1 cellular context compared by ENCODE assay signal in the genomic region with DNA sequence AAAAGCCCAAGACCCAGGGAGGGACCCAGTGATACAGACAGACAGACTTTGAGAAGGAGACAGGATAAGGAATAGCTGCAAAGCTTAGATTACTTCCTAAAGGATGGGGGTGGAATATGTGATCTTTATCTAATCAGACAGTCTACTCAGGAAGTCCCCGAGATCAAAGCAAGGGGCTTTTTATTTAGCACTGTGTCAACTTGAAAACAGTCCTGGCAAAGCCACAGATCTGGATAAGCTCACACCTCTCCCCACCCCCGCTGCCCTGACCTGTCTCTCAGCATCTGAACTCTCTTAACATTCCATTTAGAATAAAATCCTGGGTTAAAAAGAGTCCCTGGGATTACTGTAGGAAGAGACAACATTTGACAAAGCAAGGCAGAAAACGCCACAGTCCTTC.
A peak's percentile ranks its signal among the peaks of the same experiment; 100 is the strongest.
TF ChIP-seq lines count a peak whose summit lies in the region.

No MANE protein-coding gene starts in this region.

TF ChIP-seq in HepG2, 621 proteins besides CTCF, POLR2A, EP300 and RAD21 (continued from another document):
- TF ChIP-seq, protein P1, sequence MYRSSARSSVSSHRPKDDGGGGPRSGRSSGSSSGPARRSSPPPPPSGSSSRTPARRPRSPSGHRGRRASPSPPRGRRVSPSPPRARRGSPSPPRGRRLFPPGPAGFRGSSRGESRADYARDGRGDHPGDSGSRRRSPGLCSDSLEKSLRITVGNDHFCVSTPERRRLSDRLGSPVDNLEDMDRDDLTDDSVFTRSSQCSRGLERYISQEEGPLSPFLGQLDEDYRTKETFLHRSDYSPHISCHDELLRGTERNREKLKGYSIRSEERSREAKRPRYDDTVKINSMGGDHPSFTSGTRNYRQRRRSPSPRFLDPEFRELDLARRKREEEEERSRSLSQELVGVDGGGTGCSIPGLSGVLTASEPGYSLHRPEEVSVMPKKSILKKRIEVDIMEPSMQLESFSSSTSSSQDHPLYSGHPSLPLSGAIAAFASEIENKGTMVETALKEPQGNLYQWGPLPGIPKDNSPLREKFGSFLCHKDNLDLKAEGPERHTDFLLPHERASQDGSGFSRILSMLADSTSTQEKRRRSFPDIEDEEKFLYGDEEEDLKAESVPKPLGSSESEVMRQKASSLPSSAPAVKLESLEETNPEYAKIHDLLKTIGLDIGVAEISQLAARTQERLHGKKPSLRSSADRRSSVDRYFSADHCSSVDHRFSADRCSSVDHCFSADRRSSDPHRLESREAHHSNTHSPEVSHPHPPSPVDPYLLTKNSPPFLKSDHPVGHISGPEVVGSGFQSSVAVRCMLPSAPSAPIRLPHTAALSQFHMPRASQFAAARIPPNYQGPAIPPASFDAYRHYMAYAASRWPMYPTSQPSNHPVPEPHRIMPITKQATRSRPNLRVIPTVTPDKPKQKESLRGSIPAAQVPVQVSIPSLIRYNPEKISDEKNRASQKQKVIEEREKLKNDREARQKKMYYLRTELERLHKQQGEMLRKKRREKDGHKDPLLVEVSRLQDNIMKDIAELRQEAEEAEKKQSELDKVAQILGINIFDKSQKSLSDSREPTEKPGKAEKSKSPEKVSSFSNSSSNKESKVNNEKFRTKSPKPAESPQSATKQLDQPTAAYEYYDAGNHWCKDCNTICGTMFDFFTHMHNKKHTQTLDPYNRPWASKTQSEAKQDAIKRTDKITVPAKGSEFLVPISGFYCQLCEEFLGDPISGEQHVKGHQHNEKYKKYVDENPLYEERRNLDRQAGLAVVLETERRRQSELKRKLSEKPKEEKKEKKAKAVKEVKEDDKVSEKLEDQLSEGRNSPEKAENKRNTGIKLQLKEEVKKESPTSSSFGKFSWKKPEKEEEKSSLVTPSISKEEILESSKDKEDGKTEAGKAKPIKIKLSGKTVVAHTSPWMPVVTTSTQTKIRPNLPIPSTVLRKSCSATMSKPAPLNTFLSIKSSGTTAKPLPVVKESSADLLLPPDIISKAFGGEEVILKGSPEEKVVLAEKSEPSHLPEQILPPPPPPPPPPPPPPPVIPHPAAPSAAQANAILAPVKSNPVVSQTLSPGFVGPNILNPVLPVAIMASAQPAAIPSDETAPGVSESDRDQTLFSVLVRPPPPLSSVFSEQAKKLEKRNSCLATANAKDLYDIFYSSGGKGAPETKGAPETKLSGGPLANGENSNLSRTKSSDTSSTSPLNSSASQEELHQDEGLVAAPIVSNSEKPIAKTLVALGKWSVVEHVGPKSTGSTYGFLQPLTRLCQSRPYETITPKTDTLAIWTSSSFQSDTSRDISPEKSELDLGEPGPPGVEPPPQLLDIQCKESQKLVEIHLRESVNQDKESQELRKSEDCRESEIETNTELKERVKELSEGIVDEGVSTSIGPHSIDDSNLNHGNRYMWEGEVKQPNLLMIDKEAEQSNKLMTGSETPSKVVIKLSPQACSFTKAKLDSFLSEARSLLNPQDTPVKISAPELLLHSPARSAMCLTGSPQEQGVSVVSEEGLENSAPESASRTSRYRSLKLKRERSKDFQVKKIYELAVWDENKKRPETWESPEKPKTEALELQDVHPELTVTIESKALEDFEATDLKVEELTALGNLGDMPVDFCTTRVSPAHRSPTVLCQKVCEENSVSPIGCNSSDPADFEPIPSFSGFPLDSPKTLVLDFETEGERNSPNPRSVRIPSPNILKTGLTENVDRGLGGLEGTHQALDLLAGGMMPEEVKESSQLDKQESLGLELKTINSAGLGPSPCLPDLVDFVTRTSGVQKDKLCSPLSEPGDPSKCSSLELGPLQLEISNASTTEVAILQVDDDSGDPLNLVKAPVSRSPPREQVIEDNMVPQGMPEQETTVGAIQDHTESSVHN (CRISPR knock-in tag; IDR thresholded peaks at IDR 0.05) = no peak
- TF ChIP-seq ZNF543 (CRISPR knock-in tag; IDR thresholded peaks at IDR 0.05) (no peak), ZNF672 (CRISPR knock-in tag; IDR thresholded peaks at IDR 0.05) (no peak), SKI (IDR thresholded peaks at IDR 0.05; ENCODE audit: partially characterized antibody) (peak; percentile 9), ISL2 (CRISPR knock-in tag; IDR thresholded peaks at IDR 0.05) (0 out of 2 replicates have a peak, but pooled peaks have one; percentile 63), MIER2 (CRISPR knock-in tag; IDR thresholded peaks at IDR 0.05) (no peak), KAT8 (CRISPR knock-in tag; IDR thresholded peaks at IDR 0.05) (no peak), SRSF1 (optimal IDR thresholded peaks at IDR 0.05; ENCODE audit: low read depth, low read length) (no peak), NR2C2 (CRISPR knock-in tag; IDR thresholded peaks at IDR 0.05; ENCODE audit: borderline replicate concordance) (no peak), SOX13 (IDR thresholded peaks at IDR 0.05) (no peak), SOX13 (CRISPR knock-in tag; conservative IDR thresholded peaks at IDR 0.05 in 1 of 2, IDR thresholded peaks at IDR 0.05 in 1 of 2) (peak in 1 of 2 experiments; percentile 60; a peak in 2 of 4 replicates), HMG20A (CRISPR knock-in tag; IDR thresholded peaks at IDR 0.05; ENCODE audit: borderline replicate concordance) (no peak), ZNF441 (CRISPR knock-in tag; IDR thresholded peaks at IDR 0.05; ENCODE audit: borderline replicate concordance) (no peak), ZNF547 (CRISPR knock-in tag; IDR thresholded peaks at IDR 0.05) (no peak), HNRNPUL1 (IDR thresholded peaks at IDR 0.05; ENCODE audit: low read depth, low read length) (no peak), ZNF558 (CRISPR knock-in tag; IDR thresholded peaks at IDR 0.05; ENCODE audit: borderline replicate concordance) (no peak), ZNF468 (CRISPR knock-in tag; IDR thresholded peaks at IDR 0.05) (no peak), CC2D1A (CRISPR knock-in tag; IDR thresholded peaks at IDR 0.05) (no peak), TCF7 (IDR thresholded peaks at IDR 0.05; ENCODE audit: low read depth) (peak; percentile 79), ZNF501 (CRISPR knock-in tag; IDR thresholded peaks at IDR 0.05) (no peak), NR3C1 (CRISPR knock-in tag; IDR thresholded peaks at IDR 0.05) (no peak), ZIK1 (CRISPR knock-in tag; IDR thresholded peaks at IDR 0.05; ENCODE audit: borderline replicate concordance, low read depth) (no peak), RFXAP (CRISPR knock-in tag; IDR thresholded peaks at IDR 0.05; ENCODE audit: borderline replicate concordance) (no peak), KAT7 (CRISPR knock-in tag; IDR thresholded peaks at IDR 0.05; ENCODE audit: borderline replicate concordance) (no peak), PHF21A (CRISPR knock-in tag; IDR thresholded peaks at IDR 0.05) (no peak), ZNF569 (CRISPR knock-in tag; IDR thresholded peaks at IDR 0.05; ENCODE audit: borderline replicate concordance) (no peak), ZNF44 (CRISPR knock-in tag; IDR thresholded peaks at IDR 0.05) (no peak), NR2F6 (IDR thresholded peaks at IDR 0.05) (0 out of 2 replicates have a peak, but pooled peaks have one; percentile 37), NR2F6 (CRISPR knock-in tag; IDR thresholded peaks at IDR 0.05) (peak; percentile 31; the same call in 1 of the 2 replicates), ZNF577 (CRISPR knock-in tag; IDR thresholded peaks at IDR 0.05; ENCODE audit: borderline replicate concordance, low read depth) (no peak), HHEX (CRISPR knock-in tag; IDR thresholded peaks at IDR 0.05) (no peak), ZNF326 (CRISPR knock-in tag; IDR thresholded peaks at IDR 0.05; ENCODE audit: borderline replicate concordance) (no peak), ZNF607 (CRISPR knock-in tag; IDR thresholded peaks at IDR 0.05; ENCODE audit: borderline replicate concordance) (no peak), ZNF761 (CRISPR knock-in tag; conservative IDR thresholded peaks at IDR 0.05) (no peak), SMAD3 (CRISPR knock-in tag; IDR thresholded peaks at IDR 0.05) (no peak), IRX3 (CRISPR knock-in tag; IDR thresholded peaks at IDR 0.05; ENCODE audit: borderline replicate concordance, low read depth) (no peak), NFIB (CRISPR knock-in tag; IDR thresholded peaks at IDR 0.05; ENCODE audit: borderline replicate concordance) (no peak), SOX5 (CRISPR knock-in tag; IDR thresholded peaks at IDR 0.05; ENCODE audit: borderline replicate concordance) (peak; percentile 19; the same call in 1 of the 2 replicates)
- TF ChIP-seq, protein P2, sequence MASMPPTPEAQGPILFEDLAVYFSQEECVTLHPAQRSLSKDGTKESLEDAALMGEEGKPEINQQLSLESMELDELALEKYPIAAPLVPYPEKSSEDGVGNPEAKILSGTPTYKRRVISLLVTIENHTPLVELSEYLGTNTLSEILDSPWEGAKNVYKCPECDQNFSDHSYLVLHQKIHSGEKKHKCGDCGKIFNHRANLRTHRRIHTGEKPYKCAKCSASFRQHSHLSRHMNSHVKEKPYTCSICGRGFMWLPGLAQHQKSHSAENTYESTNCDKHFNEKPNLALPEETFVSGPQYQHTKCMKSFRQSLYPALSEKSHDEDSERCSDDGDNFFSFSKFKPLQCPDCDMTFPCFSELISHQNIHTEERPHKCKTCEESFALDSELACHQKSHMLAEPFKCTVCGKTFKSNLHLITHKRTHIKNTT (CRISPR knock-in tag; IDR thresholded peaks at IDR 0.05) = no peak
- TF ChIP-seq, protein P3, sequence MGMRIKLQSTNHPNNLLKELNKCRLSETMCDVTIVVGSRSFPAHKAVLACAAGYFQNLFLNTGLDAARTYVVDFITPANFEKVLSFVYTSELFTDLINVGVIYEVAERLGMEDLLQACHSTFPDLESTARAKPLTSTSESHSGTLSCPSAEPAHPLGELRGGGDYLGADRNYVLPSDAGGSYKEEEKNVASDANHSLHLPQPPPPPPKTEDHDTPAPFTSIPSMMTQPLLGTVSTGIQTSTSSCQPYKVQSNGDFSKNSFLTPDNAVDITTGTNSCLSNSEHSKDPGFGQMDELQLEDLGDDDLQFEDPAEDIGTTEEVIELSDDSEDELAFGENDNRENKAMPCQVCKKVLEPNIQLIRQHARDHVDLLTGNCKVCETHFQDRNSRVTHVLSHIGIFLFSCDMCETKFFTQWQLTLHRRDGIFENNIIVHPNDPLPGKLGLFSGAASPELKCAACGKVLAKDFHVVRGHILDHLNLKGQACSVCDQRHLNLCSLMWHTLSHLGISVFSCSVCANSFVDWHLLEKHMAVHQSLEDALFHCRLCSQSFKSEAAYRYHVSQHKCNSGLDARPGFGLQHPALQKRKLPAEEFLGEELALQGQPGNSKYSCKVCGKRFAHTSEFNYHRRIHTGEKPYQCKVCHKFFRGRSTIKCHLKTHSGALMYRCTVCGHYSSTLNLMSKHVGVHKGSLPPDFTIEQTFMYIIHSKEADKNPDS (CRISPR knock-in tag; IDR thresholded peaks at IDR 0.05) = no peak
- TF ChIP-seq, protein P4, sequence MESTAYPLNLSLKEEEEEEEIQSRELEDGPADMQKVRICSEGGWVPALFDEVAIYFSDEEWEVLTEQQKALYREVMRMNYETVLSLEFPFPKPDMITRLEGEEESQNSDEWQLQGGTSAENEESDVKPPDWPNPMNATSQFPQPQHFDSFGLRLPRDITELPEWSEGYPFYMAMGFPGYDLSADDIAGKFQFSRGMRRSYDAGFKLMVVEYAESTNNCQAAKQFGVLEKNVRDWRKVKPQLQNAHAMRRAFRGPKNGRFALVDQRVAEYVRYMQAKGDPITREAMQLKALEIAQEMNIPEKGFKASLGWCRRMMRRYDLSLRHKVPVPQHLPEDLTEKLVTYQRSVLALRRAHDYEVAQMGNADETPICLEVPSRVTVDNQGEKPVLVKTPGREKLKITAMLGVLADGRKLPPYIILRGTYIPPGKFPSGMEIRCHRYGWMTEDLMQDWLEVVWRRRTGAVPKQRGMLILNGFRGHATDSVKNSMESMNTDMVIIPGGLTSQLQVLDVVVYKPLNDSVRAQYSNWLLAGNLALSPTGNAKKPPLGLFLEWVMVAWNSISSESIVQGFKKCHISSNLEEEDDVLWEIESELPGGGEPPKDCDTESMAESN (CRISPR knock-in tag; conservative IDR thresholded peaks at IDR 0.05) = no peak
- TF ChIP-seq, protein P5, sequence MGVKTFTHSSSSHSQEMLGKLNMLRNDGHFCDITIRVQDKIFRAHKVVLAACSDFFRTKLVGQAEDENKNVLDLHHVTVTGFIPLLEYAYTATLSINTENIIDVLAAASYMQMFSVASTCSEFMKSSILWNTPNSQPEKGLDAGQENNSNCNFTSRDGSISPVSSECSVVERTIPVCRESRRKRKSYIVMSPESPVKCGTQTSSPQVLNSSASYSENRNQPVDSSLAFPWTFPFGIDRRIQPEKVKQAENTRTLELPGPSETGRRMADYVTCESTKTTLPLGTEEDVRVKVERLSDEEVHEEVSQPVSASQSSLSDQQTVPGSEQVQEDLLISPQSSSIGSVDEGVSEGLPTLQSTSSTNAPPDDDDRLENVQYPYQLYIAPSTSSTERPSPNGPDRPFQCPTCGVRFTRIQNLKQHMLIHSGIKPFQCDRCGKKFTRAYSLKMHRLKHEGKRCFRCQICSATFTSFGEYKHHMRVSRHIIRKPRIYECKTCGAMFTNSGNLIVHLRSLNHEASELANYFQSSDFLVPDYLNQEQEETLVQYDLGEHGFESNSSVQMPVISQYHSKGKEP (CRISPR knock-in tag; IDR thresholded peaks at IDR 0.05) = no peak
- TF ChIP-seq, protein P6, sequence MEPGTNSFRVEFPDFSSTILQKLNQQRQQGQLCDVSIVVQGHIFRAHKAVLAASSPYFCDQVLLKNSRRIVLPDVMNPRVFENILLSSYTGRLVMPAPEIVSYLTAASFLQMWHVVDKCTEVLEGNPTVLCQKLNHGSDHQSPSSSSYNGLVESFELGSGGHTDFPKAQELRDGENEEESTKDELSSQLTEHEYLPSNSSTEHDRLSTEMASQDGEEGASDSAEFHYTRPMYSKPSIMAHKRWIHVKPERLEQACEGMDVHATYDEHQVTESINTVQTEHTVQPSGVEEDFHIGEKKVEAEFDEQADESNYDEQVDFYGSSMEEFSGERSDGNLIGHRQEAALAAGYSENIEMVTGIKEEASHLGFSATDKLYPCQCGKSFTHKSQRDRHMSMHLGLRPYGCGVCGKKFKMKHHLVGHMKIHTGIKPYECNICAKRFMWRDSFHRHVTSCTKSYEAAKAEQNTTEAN (CRISPR knock-in tag; conservative IDR thresholded peaks at IDR 0.05) = no peak
TF ChIP-seq in HepG2: peak in this region for 20.
